ENCODE assay signal across 12 cellular contexts in genomic region chr12:24127919-24128721, GRCh38.
A peak's percentile ranks its signal among the peaks of the same experiment; 100 is the strongest.
DNase-seq lines count a peak whose midpoint lies in the region; ATAC-seq and TF ChIP-seq lines count a peak whose summit lies in the region.
"Had no signal": no experiment of that assay in that cellular context is flagged by ENCODE, and none has a peak within 500 bp of the region (broad histone marks: within the 10 kb centered on the region; RNA-seq: fewer than 3 reads in every experiment).

No MANE protein-coding gene starts in this region.

- no peaks in the 10 kb centered on the region for H3K36me3 Mint-ChIP-seq in GM23338 (ENCODE audit: low read depth)

- H2AFZ ChIP-seq in GM23338 = no peak overlapping the region

- TF ChIP-seq CTCF in A673 (conservative IDR thresholded peaks at IDR 0.05; ENCODE audit: low read depth, low read length) (no peak), GM23338 (conservative IDR thresholded peaks at IDR 0.05; ENCODE audit: low read depth in 2 of 2) (no peak)

- no peaks in the 10 kb centered on the region for H3K27me3 Mint-ChIP-seq in GM23338 (ENCODE audit: insufficient read depth, low read depth, poor library complexity)

- H3K36me3 ChIP-seq in A673 (ENCODE audit: insufficient read depth, low read length, poor library complexity, severe bottlenecking) (no peaks in the 10 kb centered on the region), GM23338 (ENCODE audit: insufficient read depth) (no peaks in the 10 kb centered on the region), aorta (ENCODE audit: control insufficient read depth in 1 of 2, insufficient read depth in 2 of 2, low read length in 1 of 2) (no peaks in the 10 kb centered on the region)
- H3K36me3 ChIP-seq: neutrophil had no signal

- intact Hi-C loops in A673 (cut with micrococcal nuclease; ENCODE audit: unreplicated experiment) = no loop called here
- intact Hi-C loops in aorta (cut with DNase I) = no loop called here

- no peaks in the 10 kb centered on the region for H3K79me2 ChIP-seq in GM23338 (replicated peaks; ENCODE audit: insufficient read depth)

- DNase-seq in NCI-H1417 (lab: John Stamatoyannopoulos, UW) = no peak
- DNase-seq in A673 (ENCODE audit: low spot score) = no peak
- no peak for DNase-seq in GM23338 (ENCODE audit: low spot score)
- DNase-seq in aorta = no peak
- DNase-seq: activated CD4-positive, CD25-positive, alpha-beta regulatory T cell; NCI-H2029; stimulated activated CD4-positive, alpha-beta T cell treated with anti-CD3 and anti-CD28 coated beads, Interleukin-4, amount 100 ng/mL, for 1 hour had no signal

- no peaks in the 10 kb centered on the region for H3F3A ChIP-seq in GM23338 (replicated peaks; ENCODE audit: low read depth)

- peak; percentile 89 for ATAC-seq in GM18498 (IDR thresholded peaks at IDR 0.05; ENCODE audit: unreplicated experiment)
- ATAC-seq in GM19452 (IDR thresholded peaks at IDR 0.05; ENCODE audit: unreplicated experiment) = peak; percentile 93
- peak; percentile 98 for ATAC-seq in HG02852 (IDR thresholded peaks at IDR 0.05; ENCODE audit: unreplicated experiment)
- ATAC-seq in HG03558 (IDR thresholded peaks at IDR 0.05; ENCODE audit: extremely low read depth, unreplicated experiment) = peak; percentile 46
- ATAC-seq in GM23338 = no peak
- ATAC-seq in aorta (ENCODE audit: low FRiP score) = no peak

- H3K4me2 ChIP-seq in GM23338 = no peak overlapping the region

- no peak overlapping the region for H3K4me3 Mint-ChIP-seq in GM23338

- CTCF ChIA-PET in A673 (lab: Charles Lee) = no interaction called here

- H3K27me3 ChIP-seq in A673 (replicated peaks; ENCODE audit: insufficient read depth, low read depth, low read length, poor library complexity) (no peaks in the 10 kb centered on the region), GM23338 (ENCODE audit: insufficient read depth) (no peaks in the 10 kb centered on the region), aorta (ENCODE audit: control insufficient read depth in 1 of 2, insufficient read depth in 2 of 2, low read length in 1 of 2) (no peaks in the 10 kb centered on the region)
- H3K27me3 ChIP-seq: neutrophil had no signal

- H3K9me3 Mint-ChIP-seq in GM23338 = no peaks in the 10 kb centered on the region; the same call in 2 of the 3 replicates

- H3K4me1 Mint-ChIP-seq in GM23338 = peaks cover 23% of the 10 kb centered on the region

- H3K27ac Mint-ChIP-seq in GM23338 = no peak overlapping the region

- H3K9me2 ChIP-seq in GM23338 (ENCODE audit: insufficient read depth) = no peaks in the 10 kb centered on the region

- H3K4me3 ChIP-seq in A673 (ENCODE audit: low read depth, low read length, poor library complexity, severe bottlenecking) (no peak overlapping the region), GM23338 (no peak overlapping the region), aorta (ENCODE audit: low read length in 2 of 2) (no peak overlapping the region)

- H3K27ac ChIP-seq in A673 (ENCODE audit: low read depth, low read length, poor library complexity, severe bottlenecking) (no peak overlapping the region), GM23338 (ENCODE audit: low read depth) (no peak overlapping the region), aorta (ENCODE audit: low read depth in 1 of 2, low read length in 2 of 2) (no peak overlapping the region)
- H3K27ac ChIP-seq: neutrophil had no signal

- no TSS peak for BruUV-seq in A673 (replicated peaks; lab: Mats Ljungman, UMichigan)

- WGBS in aorta, 2 donors = 94 to 97% methylated on average over 9 of the region's 9 CpGs

- no peaks in the 10 kb centered on the region for H3K4me1 ChIP-seq in A673 (ENCODE audit: insufficient read depth, low read length, poor library complexity, severe bottlenecking)
- H3K4me1 ChIP-seq in GM23338 (ENCODE audit: insufficient read depth) = peaks cover 7% of the 10 kb centered on the region; the same call in 1 of the 2 replicates
- no peaks in the 10 kb centered on the region for H3K4me1 ChIP-seq in aorta (ENCODE audit: control insufficient read depth in 1 of 2, insufficient read depth in 2 of 2, low read length in 2 of 2)

- H4K20me1 ChIP-seq in GM23338 (replicated peaks; ENCODE audit: insufficient read depth) = no peaks in the 10 kb centered on the region

- POLR2A ChIA-PET in A673 (lab: Charles Lee; ENCODE audit: low non-redundant PET) = no interaction called here

- H3K9me3 ChIP-seq in A673 (ENCODE audit: low read depth, low read length, poor library complexity, severe bottlenecking) = no peaks in the 10 kb centered on the region
- H3K9me3 ChIP-seq in aorta (ENCODE audit: control insufficient read depth, low read length) = no peaks in the 10 kb centered on the region
- H3K9me3 ChIP-seq: neutrophil had no signal

TF ChIP-seq in GM23338, 12 proteins besides CTCF, POLR2A, EP300 and RAD21 (continues in another document):
- TF ChIP-seq NANOG (IDR thresholded peaks at IDR 0.05; ENCODE audit: borderline replicate concordance) = no peak
- TF ChIP-seq STAT1 (IDR thresholded peaks at IDR 0.05; ENCODE audit: unreplicated experiment) = no peak
- TF ChIP-seq ZNF331 (CRISPR knock-in tag; IDR thresholded peaks at IDR 0.05; ENCODE audit: low read depth) = no peak
- no peak for TF ChIP-seq ZNF114 (CRISPR knock-in tag; IDR thresholded peaks at IDR 0.05)
- TF ChIP-seq JUNB (IDR thresholded peaks at IDR 0.05; ENCODE audit: unreplicated experiment) = no peak
- no peak for TF ChIP-seq EZH2phosphoT487 (IDR thresholded peaks at IDR 0.05; ENCODE audit: unreplicated experiment)
- no peak for TF ChIP-seq REST (IDR thresholded peaks at IDR 0.05; ENCODE audit: unreplicated experiment)
- no peak for TF ChIP-seq POLR2AphosphoS5 (IDR thresholded peaks at IDR 0.05; ENCODE audit: low read depth)
- no peak for TF ChIP-seq CREB1 (CRISPR knock-in tag; IDR thresholded peaks at IDR 0.05; ENCODE audit: low read depth)

Comparison
In these comparisons a context has a peak if more than half of its experiments do, and no peak if none do; other contexts are left out.
1. ATAC-seq: peak in GM18498 (single experiment), GM19452 (single experiment), HG02852 (single experiment) and HG03558 (single experiment); none in GM23338 (single experiment) and aorta (single experiment).